ENCODE assay signal across 5 cellular contexts in the genomic region with DNA sequence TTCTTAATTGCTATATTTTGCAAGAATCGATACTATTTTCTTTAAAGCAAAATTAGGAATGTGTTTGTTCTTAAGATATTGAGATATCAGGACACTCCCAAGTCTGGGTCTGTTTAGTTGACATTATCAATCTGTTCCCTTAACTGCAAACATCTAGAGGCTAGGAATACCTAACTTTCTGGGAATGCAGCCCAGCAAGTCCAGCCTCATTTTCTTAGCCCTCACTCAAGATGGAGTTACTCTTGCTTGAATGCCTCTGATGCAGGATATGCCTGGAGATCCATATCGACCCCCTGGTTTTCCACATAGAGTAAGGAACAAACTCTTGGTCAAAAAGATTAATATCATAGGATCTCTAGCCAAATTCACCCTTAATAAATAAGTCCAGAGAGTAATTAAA.
"Had no signal": no experiment of that assay in that cellular context is flagged by ENCODE, and none has a peak within 500 bp of the region (broad histone marks: within the 10 kb centered on the region; RNA-seq: fewer than 3 reads in every experiment).

No MANE protein-coding gene starts in this region.

- H3K27ac ChIP-seq: HL-60 had no signal

- H3K4me3 ChIP-seq: K562 had no signal

- DNase-seq: IMR-90, KBM-7, KG1 had no signal
